In genomic region chr1:47450606-47451005, GRCh38 we compare ENCODE assay signal across 19 cellular contexts. TPM values are rescaled to one million over a fixed set of nuclear protein-coding genes. Genes with fewer than 3 reads are reported as not detected.
"Had no signal": no experiment of that assay in that cellular context is flagged by ENCODE, and none has a peak within 500 bp of the region (broad histone marks: within the 10 kb centered on the region; RNA-seq: fewer than 3 reads in every experiment).

No MANE protein-coding gene starts in this region.

- H3K27ac ChIP-seq: SJCRH30 had no signal

- DNase-seq: IMR-90, Karpas-422, KG1, MG63, NCI-H1092, NCI-H1105 treated with DMSO at 0.1 percent for 48 hours, NCI-H1417 treated with DMSO at 0.1 percent for 48 hours, NCI-H146, NCI-H1694 treated with DMSO at 0.1 percent for 48 hours, NCI-H2081, NCI-H2107, NCI-H2227 treated with DMSO at 0.1 percent for 48 hours, NCI-H510A, NCI-H524 treated with DMSO at 0.1 percent for 48 hours, NCI-H774, SHP77 treated with DMSO at 0.1 percent for 48 hours had no signal

- H3K4me1 ChIP-seq: SJCRH30 had no signal

- H3K36me3 ChIP-seq: MG63, SJCRH30 had no signal

- ATAC-seq: Right ventricle myocardium inferior had no signal

- H3K4me3 ChIP-seq: MG63, SJCRH30 had no signal

- H3K9me3 ChIP-seq: MG63, SJCRH30 had no signal

- H3K27me3 ChIP-seq: MG63 had no signal

RNA-seq across cellular contexts. Expression of gene FOXE3, which starts 34.5 kb away (rescaled TPM):
- polyA plus RNA-seq: HepG2 had no signal
